ENCODE assay signal across 8 cellular contexts in the genomic region with DNA sequence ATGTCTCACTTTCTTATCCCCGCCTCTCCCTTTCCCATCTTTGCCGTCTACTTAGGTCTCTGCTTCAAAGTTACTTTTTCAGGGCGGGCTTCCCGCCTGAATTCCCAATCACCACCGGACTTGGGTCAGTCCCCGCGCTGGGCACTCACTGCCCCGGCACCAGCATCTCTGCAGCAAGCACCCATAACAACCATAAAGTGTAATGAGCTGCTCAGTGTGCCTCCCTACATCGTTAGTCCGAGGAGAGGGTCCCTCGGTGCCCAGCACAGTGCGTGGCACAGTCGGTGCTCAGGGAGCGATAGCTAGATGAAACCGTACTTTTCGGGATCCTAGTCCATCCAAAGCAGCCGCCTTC. TPM values are rescaled to one million over a fixed set of nuclear protein-coding genes. Genes with fewer than 3 reads are reported as not detected.
A peak's percentile ranks its signal among the peaks of the same experiment; 100 is the strongest.
DNase-seq lines count a peak whose midpoint lies in the region; ATAC-seq and TF ChIP-seq lines count a peak whose summit lies in the region.

No MANE protein-coding gene starts in this region.

- DNase-seq in right atrium auricular region (ENCODE audit: low spot score) (no peak), left ventricle myocardium superior (no peak), cardiac fibroblast (ENCODE audit: low read depth in 2 of 2) (no peak), kidney glomerular epithelial cell (lab: John Stamatoyannopoulos, UW) (no peak), NCI-H748 (lab: John Stamatoyannopoulos, UW; ENCODE audit: unreplicated experiment) (no peak)

- TF ChIP-seq CTCF in right atrium auricular region (IDR thresholded peaks at IDR 0.05) (no peak), cardiac fibroblast (IDR thresholded peaks at IDR 0.05; ENCODE audit: low read depth, low read length) (no peak)

- peaks cover 0 to 21% of the 10 kb centered on the region in 2 donors for H3K4me1 ChIP-seq in right atrium auricular region
- peaks cover 24% of the 10 kb centered on the region for H3K4me1 ChIP-seq in mononuclear cell (ENCODE audit: insufficient read depth, low read length)

- H3K27ac ChIP-seq in right atrium auricular region, result peak overlapping the region; percentile 91 to 93

- no peaks in the 10 kb centered on the region for H3K27me3 ChIP-seq in right atrium auricular region
- no peaks in the 10 kb centered on the region for H3K27me3 ChIP-seq in mononuclear cell (ENCODE audit: insufficient read depth, low read length)

- H3K4me3 ChIP-seq in right atrium auricular region (peak overlapping the region; percentile 47 to 75), cardiac fibroblast (replicated peaks in 1 of 2; ENCODE audit: low read depth in 2 of 2, low read length in 2 of 2) (peak overlapping the region; percentile 72 to 76), mononuclear cell (ENCODE audit: low read length) (peak overlapping the region; percentile 64)

- H3K9me3 ChIP-seq in right atrium auricular region (no peaks in the 10 kb centered on the region), mononuclear cell (ENCODE audit: low read depth, low read length) (no peaks in the 10 kb centered on the region)

- no peaks in the 10 kb centered on the region for H3K36me3 ChIP-seq in right atrium auricular region

- intact Hi-C loops in left ventricle myocardium superior (cut with micrococcal nuclease), result no loop called here

- ATAC-seq in left ventricle myocardium superior (no peak), HG02623 (IDR thresholded peaks at IDR 0.05; ENCODE audit: unreplicated experiment) (no peak), GM21423 (IDR thresholded peaks at IDR 0.05; ENCODE audit: unreplicated experiment) (no peak)

RNA-seq across cellular contexts. Expression of a gene that starts 0.6 kb away (rescaled TPM):
- total RNA-seq in right atrium auricular region (10 to 100 TPM in 1 of 2 donors, 1 to 10 TPM in 1; 8.8 to 15.4 TPM), left ventricle myocardium superior (6.7 TPM), mononuclear cell (26.1 TPM)

RNA-seq across cellular contexts. Expression of a gene that starts 42.7 kb away (rescaled TPM):
- total RNA-seq in right atrium auricular region (under 1 TPM in 1 of 2 donors, not detected in 1; 0.59 TPM), left ventricle myocardium superior (0.37 TPM), mononuclear cell (0.10 TPM)
